ENCODE assay signal across 21 cellular contexts in the genomic region with DNA sequence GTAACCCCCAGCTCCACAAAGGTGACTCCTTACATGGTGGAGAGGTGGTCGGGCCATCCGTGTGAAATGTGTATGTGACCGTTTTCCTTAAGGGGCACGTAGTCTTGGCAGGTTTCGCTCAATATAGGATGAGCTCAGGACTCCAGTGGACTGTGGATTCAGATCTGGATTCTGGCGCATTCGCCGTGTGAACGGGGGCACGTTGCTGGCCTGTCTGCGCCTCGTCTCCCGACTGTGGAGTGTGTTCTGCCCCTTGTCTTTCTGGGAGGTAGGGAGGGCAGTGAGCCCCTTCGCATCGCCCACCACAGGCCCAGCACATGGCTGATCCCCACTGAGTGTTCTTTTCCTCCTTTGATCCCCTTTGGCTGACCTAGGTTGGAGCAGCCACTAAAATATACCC.
"Had no signal": no experiment of that assay in that cellular context is flagged by ENCODE, and none has a peak within 500 bp of the region (broad histone marks: within the 10 kb centered on the region; RNA-seq: fewer than 3 reads in every experiment).

No MANE protein-coding gene starts in this region.

- H3K27me3 ChIP-seq: esophagus muscularis mucosa, gastrocnemius medialis, heart right ventricle, left lung, pancreas, sigmoid colon, testis, tibial nerve had no signal

- DNase-seq: effector memory CD4-positive, alpha-beta T cell; gastrocnemius medialis; heart right ventricle; left lung; lower lobe of right lung; mesenchymal stem cell; midbrain; occipital lobe; pancreas; retina; sigmoid colon; stimulated activated CD4-positive, alpha-beta T cell treated with anti-CD3 and anti-CD28 coated beads, Interleukin-2, amount 100 ng/mL, for 24 hours; stimulated activated CD4-positive, alpha-beta T cell treated with anti-CD3 and anti-CD28 coated beads, Interleukin-4, amount 100 ng/mL, for 4 hours; stimulated activated naive B cell treated with anti-CD40 and anti-IgM and Interleukin-4, amounts not matched to agents 10 μg/mL and 1 μg/mL and 100 μg/mL, for 72 hours; stimulated activated naive CD8-positive, alpha-beta T cell treated with anti-CD3 and anti-CD28 coated beads, Interleukin-15, amount 100 ng/mL, for 72 hours; testis had no signal

- ATAC-seq: gastrocnemius medialis; heart right ventricle; left lung; lower lobe of right lung; pancreas; stimulated activated naive B cell treated with anti-CD40 and anti-IgM and Interleukin-4, amounts not matched to agents 10 μg/mL and 1 μg/mL and 100 μg/mL, for 72 hours; stimulated activated naive CD8-positive, alpha-beta T cell treated with anti-CD3 and anti-CD28 coated beads, Interleukin-15, amount 100 ng/mL, for 72 hours had no signal

- H3K4me3 ChIP-seq: esophagus muscularis mucosa, gastrocnemius medialis, heart right ventricle, left lung, lower lobe of right lung, pancreas, sigmoid colon, skin epidermis, testis, tibial nerve had no signal

- FAIRE-seq: endometrium, keratinocyte, pancreas had no signal

- H3K9me3 ChIP-seq: esophagus muscularis mucosa, gastrocnemius medialis, heart right ventricle, left lung, lower lobe of right lung, pancreas, sigmoid colon, testis, tibial nerve had no signal

- H3K27ac ChIP-seq: esophagus muscularis mucosa, heart right ventricle, left lung, lower lobe of right lung, pancreas, sigmoid colon, skin epidermis, testis, tibial nerve had no signal
